ENCODE assay signal across 16 cellular contexts in genomic region chr4:5773271-5773555, GRCh38.
DNase-seq lines count a peak whose midpoint lies in the region; ATAC-seq, FAIRE-seq and TF ChIP-seq lines count a peak whose summit lies in the region.
"Had no signal": no experiment of that assay in that cellular context is flagged by ENCODE, and none has a peak within 500 bp of the region (broad histone marks: within the 10 kb centered on the region; RNA-seq: fewer than 3 reads in every experiment).

No MANE protein-coding gene starts in this region.

- H3K27me3 ChIP-seq in H1 (replicated peaks in 1 of 4; ENCODE audit: control insufficient read depth in 3 of 4, extremely low read depth in 1 of 4, insufficient read depth in 3 of 4, low read length in 3 of 4) = no peaks in the 10 kb centered on the region
- H3K27me3 ChIP-seq: Peyer's patch had no signal

- H3K56ac ChIP-seq in H1 (replicated peaks; ENCODE audit: insufficient read length, low read depth, low read length) = no peak overlapping the region

- H3K79me1 ChIP-seq in H1 (ENCODE audit: low read depth, low read length) = no peaks in the 10 kb centered on the region

- WGBS in H1 (ENCODE audit: extremely low coverage in 1 of 2, insufficient coverage in 1 of 2, insufficient read length in 1 of 2, insufficient replicate concordance in 2 of 2, low coverage in 1 of 2, low lambda C conversion rate in 2 of 2, missing lambda C conversion rate in 1 of 2), 2 experiments = 89% methylated on average over 2 of the region's 2 CpGs; no CpG with 5 or more reads in 1 of the 2 experiments

- POLR2A ChIA-PET in H1 (lab: Charles Lee; ENCODE audit: partially characterized antibody) = interaction anchor here (1.3 kb wide), 1 partner anchor 10 kb away, joined by 3 read pairs; no protein-coding TSS in a partner anchor

- no peak overlapping the region for H3K4me3 ChIP-seq in H1 (ENCODE audit: extremely low read depth in 1 of 4, insufficient read depth in 2 of 4, low read depth in 3 of 4, low read length in 4 of 4)
- H3K4me3 ChIP-seq: Peyer's patch had no signal

- H3K36me3 ChIP-seq in H1 (ENCODE audit: control insufficient read depth in 2 of 4, insufficient read depth in 4 of 4, low read length in 3 of 4) = peaks cover 0 to 22% (median 5%) of the 10 kb centered on the region in 4 experiments; a peak in 3 of 8 replicates
- H3K36me3 ChIP-seq: Peyer's patch had no signal

- peak overlapping the region; percentile 71; the same call in 1 of the 2 replicates for H3K27ac ChIP-seq in H1 (ENCODE audit: low read depth, low read length)
- H3K27ac ChIP-seq: parathyroid adenoma, Peyer's patch had no signal

- ATAC-seq in activated CD8-positive, alpha-beta memory T cell treated with anti-CD3 and anti-CD28 coated beads, Interleukin-2, amount 10 ng/mL, durations not matched to agents 7 days and 5 days = no peak
- ATAC-seq in left lobe of liver (no peak), GM18520 (IDR thresholded peaks at IDR 0.05; ENCODE audit: unreplicated experiment) (no peak), GM21576 (IDR thresholded peaks at IDR 0.05; ENCODE audit: unreplicated experiment) (no peak)
- ATAC-seq: activated CD4-positive, alpha-beta T cell treated with anti-CD3 and anti-CD28 coated beads for 36 hours had no signal

- H3K14ac ChIP-seq in H1 (ENCODE audit: insufficient read length) = no peak overlapping the region

- no peak overlapping the region for H3K23ac ChIP-seq in H1 (ENCODE audit: insufficient read length)

- H3K23me2 ChIP-seq in H1 (ENCODE audit: low read depth, low read length) = no peaks in the 10 kb centered on the region

- H3K79me2 ChIP-seq in H1 (ENCODE audit: control insufficient read depth in 1 of 2, insufficient read depth in 2 of 2, low read length in 2 of 2) = no peaks in the 10 kb centered on the region
- H3K79me2 ChIP-seq: parathyroid adenoma had no signal

- H3K36me3 Mint-ChIP-seq in activated CD8-positive, alpha-beta memory T cell treated with anti-CD3 and anti-CD28 coated beads, Interleukin-2, amount 10 ng/mL, durations not matched to agents 7 days and 5 days = no peaks in the 10 kb centered on the region

- no peak overlapping the region for H2AFZ ChIP-seq in H1 (ENCODE audit: low read length)
- H2AFZ ChIP-seq: parathyroid adenoma had no signal

- peak; percentile 9 for DNase-seq in activated CD8-positive, alpha-beta memory T cell treated with anti-CD3 and anti-CD28 coated beads for 24 hours
- no peak for DNase-seq in activated CD8-positive, alpha-beta memory T cell treated with anti-CD3 and anti-CD28 coated beads, Interleukin-2, amount 10 ng/mL, durations not matched to agents 7 days and 5 days
- DNase-seq in H1 (ENCODE audit: low read depth in 1 of 2, low spot score in 2 of 2) (peak in 1 of 2 experiments; percentile 43), left lobe of liver (ENCODE audit: low spot score) (peak; percentile 11), cerebellum (ENCODE audit: low spot score) (no peak), SW 1271 (lab: John Stamatoyannopoulos, UW) (no peak)
- DNase-seq: activated CD4-positive, alpha-beta T cell treated with anti-CD3 and anti-CD28 coated beads for 36 hours; activated T-cell treated with anti-CD3 and anti-CD28 coated beads, Interleukin-2, amount 50 U/mL, for 48 hours; NCI-H1436 treated with DMSO at 0.1 percent for 48 hours; NCI-H524 treated with DMSO at 0.1 percent for 48 hours; Peyer's patch; stimulated activated CD4-positive, alpha-beta T cell treated with anti-CD3 and anti-CD28 coated beads, Interleukin-15, amount 100 ng/mL, for 24 hours had no signal

- H3K18ac ChIP-seq in H1 (ENCODE audit: extremely low read depth, low read length) = peak overlapping the region; percentile 73

- peak overlapping the region; percentile 97 for H2BK5ac ChIP-seq in H1 (ENCODE audit: low read depth, low read length)

- CTCF ChIA-PET in activated CD8-positive, alpha-beta memory T cell treated with anti-CD3 and anti-CD28 coated beads, Interleukin-2, amount 10 ng/mL, durations not matched to agents 7 days and 5 days (lab: Charles Lee) = no interaction called here
- CTCF ChIA-PET in H1 (lab: Charles Lee; ENCODE audit: partially characterized antibody) = interaction anchor here (1.5 kb wide), 1 partner anchor 9 kb away, joined by 5 read pairs; no protein-coding TSS in a partner anchor

- H3K4me2 ChIP-seq in H1 (ENCODE audit: insufficient read depth in 1 of 2, low read depth in 2 of 2, low read length in 2 of 2) = no peak overlapping the region

- peaks cover 26 to 36% of the 10 kb centered on the region in 2 experiments for H3K9me3 ChIP-seq in H1 (ENCODE audit: insufficient read depth in 2 of 2, low read depth in 1 of 2, low read length in 1 of 2)

- H3K4me3 Mint-ChIP-seq in activated CD8-positive, alpha-beta memory T cell treated with anti-CD3 and anti-CD28 coated beads, Interleukin-2, amount 10 ng/mL, durations not matched to agents 7 days and 5 days = no peak overlapping the region
- H3K4me3 Mint-ChIP-seq: activated CD4-positive, alpha-beta T cell treated with anti-CD3 and anti-CD28 coated beads for 36 hours had no signal

- H3K27me3 Mint-ChIP-seq in activated CD8-positive, alpha-beta memory T cell treated with anti-CD3 and anti-CD28 coated beads, Interleukin-2, amount 10 ng/mL, durations not matched to agents 7 days and 5 days = no peaks in the 10 kb centered on the region
- H3K27me3 Mint-ChIP-seq: activated CD4-positive, alpha-beta T cell treated with anti-CD3 and anti-CD28 coated beads for 36 hours had no signal

- no peak overlapping the region for H4K5ac ChIP-seq in H1 (ENCODE audit: insufficient read length, low read depth, low read length)

- no peak for FAIRE-seq in H1 (lab: Jason Lieb, UNC)
- FAIRE-seq: A204.1 had no signal

- no peak for TF ChIP-seq CTCF in H1 (IDR thresholded peaks at IDR 0.05; ENCODE audit: control extremely low read depth in 1 of 3, insufficient read depth in 1 of 3, low read depth in 1 of 3, low read length in 3 of 3)

- no peak overlapping the region; the same call in 1 of the 2 replicates for H4K8ac ChIP-seq in H1 (ENCODE audit: extremely low read depth, insufficient read depth, low read length)

- no peaks in the 10 kb centered on the region for H3K4me1 Mint-ChIP-seq in activated CD8-positive, alpha-beta memory T cell treated with anti-CD3 and anti-CD28 coated beads, Interleukin-2, amount 10 ng/mL, durations not matched to agents 7 days and 5 days
- H3K4me1 Mint-ChIP-seq: activated CD4-positive, alpha-beta T cell treated with anti-CD3 and anti-CD28 coated beads for 36 hours had no signal

- 0 out of 2 replicates have a peak overlapping the region, but pooled peaks have one; percentile 30 for H2AK5ac ChIP-seq in H1 (ENCODE audit: low read depth, low read length)

- peak overlapping the region; percentile 21; the same call in 1 of the 2 replicates for H2BK12ac ChIP-seq in H1 (ENCODE audit: low read depth, low read length)

- peak overlapping the region in 1 of 4 experiments; percentile 25; a peak in 3 of 7 replicates for H3K9ac ChIP-seq in H1 (replicated peaks in 1 of 4; ENCODE audit: extremely low read depth in 1 of 4, low read depth in 3 of 4, low read length in 3 of 4)
- H3K9ac ChIP-seq: parathyroid adenoma had no signal

- peak overlapping the region; percentile 67 for H4K91ac ChIP-seq in H1 (replicated peaks; ENCODE audit: insufficient read length, low read length)

- no peak for TF ChIP-seq RAD21 in H1 (IDR thresholded peaks at IDR 0.05 in 1 of 2, conservative IDR thresholded peaks at IDR 0.05 in 1 of 2; ENCODE audit: low read depth in 2 of 2, low read length in 2 of 2)

- peak overlapping the region; percentile 66; the same call in 1 of the 2 replicates for H2BK15ac ChIP-seq in H1 (ENCODE audit: low read length)

- H2BK20ac ChIP-seq in H1 (ENCODE audit: low read length) = no peak overlapping the region

- H3K4me1 ChIP-seq in H1 (replicated peaks in 1 of 4; ENCODE audit: control insufficient read depth in 3 of 4, insufficient read depth in 4 of 4, low read length in 3 of 4) = peaks cover 0 to 6% (median 3%) of the 10 kb centered on the region in 4 experiments; a peak in 3 of 7 replicates
- H3K4me1 ChIP-seq: parathyroid adenoma, Peyer's patch had no signal

- no peak overlapping the region for H3K27ac Mint-ChIP-seq in activated CD8-positive, alpha-beta memory T cell treated with anti-CD3 and anti-CD28 coated beads, Interleukin-2, amount 10 ng/mL, durations not matched to agents 7 days and 5 days
- H3K27ac Mint-ChIP-seq: activated CD4-positive, alpha-beta T cell treated with anti-CD3 and anti-CD28 coated beads for 36 hours had no signal

- no peak overlapping the region for H2BK120ac ChIP-seq in H1 (replicated peaks; ENCODE audit: low read depth, low read length)

- H4K20me1 ChIP-seq in H1 (replicated peaks in 1 of 2; ENCODE audit: control insufficient read depth in 1 of 2, insufficient read depth in 2 of 2, low read length in 2 of 2) = no peaks in the 10 kb centered on the region

- peaks cover 3% of the 10 kb centered on the region for H3K9me3 Mint-ChIP-seq in activated CD8-positive, alpha-beta memory T cell treated with anti-CD3 and anti-CD28 coated beads, Interleukin-2, amount 10 ng/mL, durations not matched to agents 7 days and 5 days (ENCODE audit: low read depth)

- TF ChIP-seq POLR2A in H1 (IDR thresholded peaks at IDR 0.05; ENCODE audit: control extremely low read depth in 1 of 2, low read depth in 2 of 2, low read length in 2 of 2) = no peak

- H3K4ac ChIP-seq in H1 (replicated peaks; ENCODE audit: insufficient read length, low read depth, low read length) = no peak overlapping the region

- no peak for TF ChIP-seq EP300 in H1 (IDR thresholded peaks at IDR 0.05; ENCODE audit: borderline replicate concordance in 1 of 2, low read depth in 2 of 2, low read length in 2 of 2)

TF ChIP-seq in H1, 55 proteins besides CTCF, POLR2A, EP300 and RAD21:
- TF ChIP-seq SIN3A (conservative IDR thresholded peaks at IDR 0.05 in 1 of 2, IDR thresholded peaks at IDR 0.05 in 1 of 2; ENCODE audit: low read depth in 1 of 2, low read length in 2 of 2) = no peak
- no peak for TF ChIP-seq EZH2 (IDR thresholded peaks at IDR 0.05; ENCODE audit: low read depth, low read length, severe bottlenecking)
- no peak for TF ChIP-seq ATF2 (IDR thresholded peaks at IDR 0.05; ENCODE audit: low read length)
- TF ChIP-seq SAP30 (IDR thresholded peaks at IDR 0.05; ENCODE audit: insufficient read depth, insufficient replicate concordance, low read length) = no peak
- no peak for TF ChIP-seq CEBPB (IDR thresholded peaks at IDR 0.05; ENCODE audit: low read depth, low read length)
- TF ChIP-seq TBP (IDR thresholded peaks at IDR 0.05; ENCODE audit: low read depth, low read length) = no peak
- TF ChIP-seq BACH1 (IDR thresholded peaks at IDR 0.05; ENCODE audit: low read length) = no peak

Comparison
In these comparisons a context has a peak if more than half of its experiments do, and no peak if none do; other contexts are left out.
1. DNase-seq: peak in activated CD8-positive, alpha-beta memory T cell treated with anti-CD3 and anti-CD28 coated beads for 24 hours (single experiment) and left lobe of liver (single experiment); none in activated CD8-positive, alpha-beta memory T cell treated with anti-CD3 and anti-CD28 coated beads, Interleukin-2, amount 10 ng/mL, durations not matched to agents 7 days and 5 days (single experiment), cerebellum (single experiment) and SW 1271 (0 of 2).